1 cellular context compared by ENCODE assay signal in the genomic region with DNA sequence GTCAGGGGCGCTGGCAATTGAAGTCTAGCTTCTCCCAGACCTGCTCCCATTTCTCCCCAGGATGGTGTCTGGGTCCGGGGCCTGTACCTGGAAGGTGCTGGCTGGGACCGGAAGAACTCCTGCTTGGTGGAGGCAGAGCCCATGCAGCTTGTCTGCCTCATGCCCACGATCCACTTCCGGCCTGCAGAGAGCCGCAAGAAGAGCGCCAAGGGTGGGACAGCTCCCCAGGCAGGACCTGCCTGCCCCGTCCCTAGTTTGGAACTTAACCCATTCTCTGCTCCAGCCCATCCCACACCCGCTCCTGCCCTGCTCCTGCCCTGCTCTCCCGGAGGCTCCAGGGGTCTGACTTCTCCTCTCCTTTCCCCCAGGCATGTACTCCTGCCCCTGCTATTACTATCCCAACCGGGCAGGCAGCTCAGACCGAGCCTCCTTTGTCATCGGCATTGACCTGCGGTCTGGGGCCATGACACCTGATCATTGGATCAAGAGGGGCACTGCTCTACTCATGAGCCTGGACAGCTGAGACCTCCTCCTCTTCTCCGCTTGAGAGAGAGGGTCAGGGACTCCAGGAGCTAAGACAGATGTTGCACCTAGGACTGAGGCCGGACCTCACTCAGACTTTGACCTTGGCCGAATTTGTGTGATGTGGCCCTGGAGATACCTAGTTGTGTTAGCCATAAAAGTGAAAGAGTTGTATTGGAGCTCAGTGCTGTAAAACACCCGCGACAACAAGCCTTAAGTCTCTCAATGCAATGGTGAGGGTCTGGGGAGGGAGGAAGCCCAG.
TF ChIP-seq lines count a peak whose summit lies in the region.

No MANE protein-coding gene starts in this region.

TF ChIP-seq in HEK293, 187 proteins besides CTCF, POLR2A, EP300 and RAD21:
- TF ChIP-seq ZBTB17 (tag by site-specific recombination; IDR thresholded peaks at IDR 0.05) (peak; percentile 13; the same call in 1 of the 2 replicates), BCL11B (tag by site-specific recombination; IDR thresholded peaks at IDR 0.05; ENCODE audit: low read depth) (0 out of 2 replicates have a peak, but pooled peaks have one; percentile 24)
- TF ChIP-seq, protein P1, sequence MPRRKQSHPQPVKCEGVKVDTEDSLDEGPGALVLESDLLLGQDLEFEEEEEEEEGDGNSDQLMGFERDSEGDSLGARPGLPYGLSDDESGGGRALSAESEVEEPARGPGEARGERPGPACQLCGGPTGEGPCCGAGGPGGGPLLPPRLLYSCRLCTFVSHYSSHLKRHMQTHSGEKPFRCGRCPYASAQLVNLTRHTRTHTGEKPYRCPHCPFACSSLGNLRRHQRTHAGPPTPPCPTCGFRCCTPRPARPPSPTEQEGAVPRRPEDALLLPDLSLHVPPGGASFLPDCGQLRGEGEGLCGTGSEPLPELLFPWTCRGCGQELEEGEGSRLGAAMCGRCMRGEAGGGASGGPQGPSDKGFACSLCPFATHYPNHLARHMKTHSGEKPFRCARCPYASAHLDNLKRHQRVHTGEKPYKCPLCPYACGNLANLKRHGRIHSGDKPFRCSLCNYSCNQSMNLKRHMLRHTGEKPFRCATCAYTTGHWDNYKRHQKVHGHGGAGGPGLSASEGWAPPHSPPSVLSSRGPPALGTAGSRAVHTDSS (tag by site-specific recombination; IDR thresholded peaks at IDR 0.05), result no peak
